ENCODE assay signal across 22 cellular contexts in genomic region chr9:125585503-125586172, GRCh38.
A peak's percentile ranks its signal among the peaks of the same experiment; 100 is the strongest.
DNase-seq lines count a peak whose midpoint lies in the region; ATAC-seq, FAIRE-seq and TF ChIP-seq lines count a peak whose summit lies in the region.
"Had no signal": no experiment of that assay in that cellular context is flagged by ENCODE, and none has a peak within 500 bp of the region (broad histone marks: within the 10 kb centered on the region; RNA-seq: fewer than 3 reads in every experiment).

No MANE protein-coding gene starts in this region.

- POLR2A ChIA-PET in H1 (lab: Charles Lee; ENCODE audit: partially characterized antibody) = no interaction called here

- no peak overlapping the region for H3K18ac ChIP-seq in H1 (ENCODE audit: extremely low read depth, low read length)

- no peak overlapping the region for H3K56ac ChIP-seq in H1 (replicated peaks; ENCODE audit: insufficient read length, low read depth, low read length)

- no peak overlapping the region for H2BK20ac ChIP-seq in H1 (ENCODE audit: low read length)

- no peaks in the 10 kb centered on the region for H3K9me3 ChIP-seq in H1 (ENCODE audit: insufficient read depth in 2 of 2, low read depth in 1 of 2, low read length in 1 of 2)
- H3K9me3 ChIP-seq in right lobe of liver = no peaks in the 10 kb centered on the region

- no peaks in the 10 kb centered on the region for H3K9me3 Mint-ChIP-seq in activated CD4-positive, alpha-beta T cell treated with anti-CD3 and anti-CD28 coated beads, Interleukin-2, amount 10 ng/mL, durations not matched to agents 24 days and 14 days

- H3K79me1 ChIP-seq in H1 (ENCODE audit: low read depth, low read length) = peaks cover 4% of the 10 kb centered on the region

- H3K23ac ChIP-seq in H1 (ENCODE audit: insufficient read length) = no peak overlapping the region

- WGBS in H1 (ENCODE audit: extremely low coverage in 1 of 2, insufficient coverage in 1 of 2, insufficient read length in 1 of 2, insufficient replicate concordance in 2 of 2, low coverage in 1 of 2, low lambda C conversion rate in 2 of 2, missing lambda C conversion rate in 1 of 2), 2 experiments = 90% methylated on average over 11 of the region's 11 CpGs; no CpG with 5 or more reads in 1 of the 2 experiments
- 35% methylated on average over 6 of the region's 11 CpGs for WGBS in right lobe of liver (ENCODE audit: insufficient coverage, low coverage, low lambda C conversion rate, missing lambda C conversion rate)

- TF ChIP-seq POLR2A in H1 (IDR thresholded peaks at IDR 0.05; ENCODE audit: control extremely low read depth in 1 of 2, low read depth in 2 of 2, low read length in 2 of 2) = no peak
- TF ChIP-seq POLR2A in right lobe of liver (IDR thresholded peaks at IDR 0.05) = no peak

- intact Hi-C loops in activated CD4-positive, alpha-beta T cell treated with anti-CD3 and anti-CD28 coated beads, Interleukin-2, amount 10 ng/mL, durations not matched to agents 24 days and 14 days (cut with micrococcal nuclease) = no loop called here
- intact Hi-C loops in right lobe of liver (cut with DNase I) = no loop called here

- H3K4ac ChIP-seq in H1 (replicated peaks; ENCODE audit: insufficient read length, low read depth, low read length) = no peak overlapping the region

- H3K4me3 Mint-ChIP-seq in activated CD4-positive, alpha-beta T cell treated with anti-CD3 and anti-CD28 coated beads, Interleukin-2, amount 10 ng/mL, durations not matched to agents 24 days and 14 days = no peak overlapping the region
- H3K4me3 Mint-ChIP-seq: B cell, H9 had no signal

- H3K4me1 ChIP-seq in H1 (replicated peaks in 1 of 4; ENCODE audit: control insufficient read depth in 3 of 4, insufficient read depth in 4 of 4, low read length in 3 of 4) = 0 out of 7 replicates have a peak, but pooled peaks cover 0 to 3% (median 1%) of the 10 kb centered on the region in 4 experiments
- H3K4me1 ChIP-seq in right lobe of liver = peaks cover 0 to 36% (median 12%) of the 10 kb centered on the region in 4 donors

- H2BK15ac ChIP-seq in H1 (ENCODE audit: low read length) = no peak overlapping the region

- no peak overlapping the region for H3K4me2 ChIP-seq in H1 (ENCODE audit: insufficient read depth in 1 of 2, low read depth in 2 of 2, low read length in 2 of 2)
- H3K4me2 ChIP-seq: KMS-11 had no signal

- H2AK5ac ChIP-seq in H1 (ENCODE audit: low read depth, low read length) = no peak overlapping the region

- no peak overlapping the region; the same call in 1 of the 2 replicates for H4K8ac ChIP-seq in H1 (ENCODE audit: extremely low read depth, insufficient read depth, low read length)

- H3K27ac Mint-ChIP-seq in activated CD4-positive, alpha-beta T cell treated with anti-CD3 and anti-CD28 coated beads, Interleukin-2, amount 10 ng/mL, durations not matched to agents 24 days and 14 days = peak overlapping the region; percentile 20
- H3K27ac Mint-ChIP-seq: B cell, IgD-negative memory B cell had no signal

- no peak overlapping the region for H4K5ac ChIP-seq in H1 (ENCODE audit: insufficient read length, low read depth, low read length)

- ATAC-seq in right lobe of liver = peak; percentile 93 to 98 (median 96)
- no peak for ATAC-seq in GM18858 (IDR thresholded peaks at IDR 0.05; ENCODE audit: unreplicated experiment)
- ATAC-seq: Panc1 had no signal

- no peak overlapping the region for H3K9ac ChIP-seq in H1 (replicated peaks in 1 of 4; ENCODE audit: extremely low read depth in 1 of 4, low read depth in 3 of 4, low read length in 3 of 4)
- H3K9ac ChIP-seq: GM23248, KMS-11 had no signal

- DNase-seq in activated CD4-positive, alpha-beta T cell treated with anti-CD3 and anti-CD28 coated beads, Interleukin-2, amount 10 ng/mL, durations not matched to agents 24 days and 14 days = no peak
- DNase-seq in activated CD4-positive, alpha-beta T cell treated with anti-CD3 and anti-CD28 coated beads for 1 hour = no peak
- DNase-seq in H1 (ENCODE audit: low read depth in 1 of 2, low spot score in 2 of 2) (no peak), right lobe of liver (peak; percentile 78 to 93 (median 92)), GF-D8 (lab: John Stamatoyannopoulos, UW) (no peak)
- DNase-seq in activated T-cell treated with anti-CD3 and anti-CD28 coated beads, Interleukin-2, amount 50 U/mL, for 1 hour = no peak
- DNase-seq: DND-41, GM23248, H9, NCI-H1048, NCI-H1694, NCI-H2081, NCI-H2227 treated with DMSO at 0.1 percent for 48 hours, NCI-H526 treated with DMSO at 0.1 percent for 48 hours had no signal

- H3K27ac ChIP-seq in H1 (ENCODE audit: low read depth, low read length) (no peak overlapping the region), right lobe of liver (peak overlapping the region in 2 of 3 donors; percentile 70 to 87)
- H3K27ac ChIP-seq: 22Rv1, C4-2B, GM23248, KMS-11, RWPE1 had no signal

- no peaks in the 10 kb centered on the region for H3K27me3 ChIP-seq in H1 (replicated peaks in 1 of 4; ENCODE audit: control insufficient read depth in 3 of 4, extremely low read depth in 1 of 4, insufficient read depth in 3 of 4, low read length in 3 of 4)
- H3K27me3 ChIP-seq in right lobe of liver = no peaks in the 10 kb centered on the region

- no peaks in the 10 kb centered on the region for H3K27me3 Mint-ChIP-seq in activated CD4-positive, alpha-beta T cell treated with anti-CD3 and anti-CD28 coated beads, Interleukin-2, amount 10 ng/mL, durations not matched to agents 24 days and 14 days
- H3K27me3 Mint-ChIP-seq: B cell, IgD-negative memory B cell had no signal

- no peak overlapping the region for H4K91ac ChIP-seq in H1 (replicated peaks; ENCODE audit: insufficient read length, low read length)

- H3K36me3 ChIP-seq in H1 (ENCODE audit: control insufficient read depth in 2 of 4, insufficient read depth in 4 of 4, low read length in 3 of 4) (no peaks in the 10 kb centered on the region; a peak in 2 of 8 replicates), right lobe of liver (no peaks in the 10 kb centered on the region)

- no peaks in the 10 kb centered on the region; the same call in 1 of the 2 replicates for H3K23me2 ChIP-seq in H1 (ENCODE audit: low read depth, low read length)

- no peak for FAIRE-seq in H1 (lab: Jason Lieb, UNC)

- peaks cover 0 to 2% of the 10 kb centered on the region in 2 experiments for H4K20me1 ChIP-seq in H1 (replicated peaks in 1 of 2; ENCODE audit: control insufficient read depth in 1 of 2, insufficient read depth in 2 of 2, low read length in 2 of 2)

- no peak for TF ChIP-seq EP300 in H1 (IDR thresholded peaks at IDR 0.05; ENCODE audit: borderline replicate concordance in 1 of 2, low read depth in 2 of 2, low read length in 2 of 2)

- no peak overlapping the region for H3K14ac ChIP-seq in H1 (ENCODE audit: insufficient read length)

- no peak for TF ChIP-seq CTCF in H1 (IDR thresholded peaks at IDR 0.05; ENCODE audit: control extremely low read depth in 1 of 3, insufficient read depth in 1 of 3, low read depth in 1 of 3, low read length in 3 of 3)
- no peak for TF ChIP-seq CTCF in right lobe of liver (IDR thresholded peaks at IDR 0.05)

- no peak overlapping the region for H3K4me3 ChIP-seq in H1 (ENCODE audit: extremely low read depth in 1 of 4, insufficient read depth in 2 of 4, low read depth in 3 of 4, low read length in 4 of 4)
- H3K4me3 ChIP-seq in right lobe of liver = peak overlapping the region in 1 of 3 donors; percentile 19
- H3K4me3 ChIP-seq: GM23248 had no signal

- H3K4me1 Mint-ChIP-seq in activated CD4-positive, alpha-beta T cell treated with anti-CD3 and anti-CD28 coated beads, Interleukin-2, amount 10 ng/mL, durations not matched to agents 24 days and 14 days = peaks cover 14% of the 10 kb centered on the region

- H2BK12ac ChIP-seq in H1 (ENCODE audit: low read depth, low read length) = no peak overlapping the region

- H2BK5ac ChIP-seq in H1 (ENCODE audit: low read depth, low read length) = 0 out of 2 replicates have a peak overlapping the region, but pooled peaks have one; percentile 2

- no peak for TF ChIP-seq RAD21 in H1 (IDR thresholded peaks at IDR 0.05 in 1 of 2, conservative IDR thresholded peaks at IDR 0.05 in 1 of 2; ENCODE audit: low read depth in 2 of 2, low read length in 2 of 2)

- peaks cover 0 to 22% of the 10 kb centered on the region in 2 experiments; a peak in 2 of 4 replicates for H3K79me2 ChIP-seq in H1 (ENCODE audit: control insufficient read depth in 1 of 2, insufficient read depth in 2 of 2, low read length in 2 of 2)

- H2BK120ac ChIP-seq in H1 (replicated peaks; ENCODE audit: low read depth, low read length) = no peak overlapping the region

- peaks cover 22% of the 10 kb centered on the region for H3K36me3 Mint-ChIP-seq in activated CD4-positive, alpha-beta T cell treated with anti-CD3 and anti-CD28 coated beads, Interleukin-2, amount 10 ng/mL, durations not matched to agents 24 days and 14 days (ENCODE audit: low read depth)

- CTCF ChIA-PET in H1 (lab: Charles Lee; ENCODE audit: partially characterized antibody) = interaction anchor here (0.6 to 1.0 kb wide), 2 partner anchors 45 to 120 kb away, joined by 3 read pairs; no protein-coding TSS in a partner anchor

- no peak overlapping the region for H2AFZ ChIP-seq in H1 (ENCODE audit: low read length)
- H2AFZ ChIP-seq: GM23248 had no signal

TF ChIP-seq in H1, 55 proteins besides CTCF, POLR2A, EP300 and RAD21:
- TF ChIP-seq PHF8 (conservative IDR thresholded peaks at IDR 0.05; ENCODE audit: low read depth, low read length) (no peak), SIRT6 (IDR thresholded peaks at IDR 0.05; ENCODE audit: low read length) (no peak), SP4 (IDR thresholded peaks at IDR 0.05; ENCODE audit: low read length) (no peak), RFX5 (IDR thresholded peaks at IDR 0.05; ENCODE audit: borderline replicate concordance, low read depth, low read length) (no peak), NRF1 (IDR thresholded peaks at IDR 0.05; ENCODE audit: low read depth, low read length) (no peak), CTBP2 (IDR thresholded peaks at IDR 0.05; ENCODE audit: borderline replicate concordance, insufficient read depth, insufficient read length, low read length) (no peak), CREB1 (IDR thresholded peaks at IDR 0.05) (no peak), SIN3A (conservative IDR thresholded peaks at IDR 0.05 in 1 of 2, IDR thresholded peaks at IDR 0.05 in 1 of 2; ENCODE audit: low read depth in 1 of 2, low read length in 2 of 2) (no peak), SRF (IDR thresholded peaks at IDR 0.05; ENCODE audit: low read depth, low read length) (no peak), TEAD4 (IDR thresholded peaks at IDR 0.05; ENCODE audit: low read depth, low read length) (no peak), GABPA (IDR thresholded peaks at IDR 0.05; ENCODE audit: borderline replicate concordance, insufficient read depth, low read length) (no peak), KDM4A (IDR thresholded peaks at IDR 0.05; ENCODE audit: low read depth, low read length, severe bottlenecking) (no peak)

Comparison
In these comparisons a context has a peak if more than half of its experiments do, and no peak if none do; other contexts are left out.
1. DNase-seq: peak in right lobe of liver (3 of 3); none in activated CD4-positive, alpha-beta T cell treated with anti-CD3 and anti-CD28 coated beads, Interleukin-2, amount 10 ng/mL, durations not matched to agents 24 days and 14 days (single experiment), activated CD4-positive, alpha-beta T cell treated with anti-CD3 and anti-CD28 coated beads for 1 hour (single experiment), H1 (0 of 2), activated T-cell treated with anti-CD3 and anti-CD28 coated beads, Interleukin-2, amount 50 U/mL, for 1 hour (single experiment) and GF-D8 (single experiment).